18 cellular contexts compared by ENCODE assay signal in genomic region chr7:81664304-81664703, GRCh38.
DNase-seq lines count a peak whose midpoint lies in the region; ATAC-seq, FAIRE-seq and TF ChIP-seq lines count a peak whose summit lies in the region.
"Had no signal": no experiment of that assay in that cellular context is flagged by ENCODE, and none has a peak within 500 bp of the region (broad histone marks: within the 10 kb centered on the region; RNA-seq: fewer than 3 reads in every experiment).

No MANE protein-coding gene starts in this region.

- H3K56ac ChIP-seq in H1 (replicated peaks; ENCODE audit: insufficient read length, low read depth, low read length): no peak overlapping the region

- no peak overlapping the region for H2BK15ac ChIP-seq in H1 (ENCODE audit: low read length)

- no peak for TF ChIP-seq RAD21 in H1 (IDR thresholded peaks at IDR 0.05 in 1 of 2, conservative IDR thresholded peaks at IDR 0.05 in 1 of 2; ENCODE audit: low read depth in 2 of 2, low read length in 2 of 2)

- H3F3A ChIP-seq in GM23248 (ENCODE audit: insufficient read depth) (no peaks in the 10 kb centered on the region), smooth muscle cell (ENCODE audit: low read depth) (peaks cover 8% of the 10 kb centered on the region)

- H3K23ac ChIP-seq in H1 (ENCODE audit: insufficient read length): no peak overlapping the region

- H2AFZ ChIP-seq in GM23248 (0 out of 2 replicates have a peak overlapping the region, but pooled peaks have one; percentile 11), H1 (ENCODE audit: low read length) (0 out of 2 replicates have a peak overlapping the region, but pooled peaks have one; percentile 36), smooth muscle cell (ENCODE audit: low read depth) (peak overlapping the region; percentile 34)

- no peak for TF ChIP-seq EP300 in H1 (IDR thresholded peaks at IDR 0.05; ENCODE audit: borderline replicate concordance in 1 of 2, low read depth in 2 of 2, low read length in 2 of 2)

- no peaks in the 10 kb centered on the region for H3K36me3 ChIP-seq in GM23248 (ENCODE audit: low read depth)
- no peaks in the 10 kb centered on the region for H3K36me3 ChIP-seq in H1 (ENCODE audit: control insufficient read depth in 2 of 4, insufficient read depth in 4 of 4, low read length in 3 of 4)
- H3K36me3 ChIP-seq in smooth muscle cell (ENCODE audit: low read depth): no peaks in the 10 kb centered on the region
- H3K36me3 ChIP-seq: SJSA1 had no signal

- CTCF ChIA-PET in H1 (lab: Charles Lee; ENCODE audit: partially characterized antibody): interaction anchor here (1.1 to 1.7 kb wide), 4 partner anchors 10 to 30 kb away, joined by 3 to 5 read pairs (median 3); no protein-coding TSS in a partner anchor

- H3K9me3 ChIP-seq in GM23248 (ENCODE audit: low read depth) (no peaks in the 10 kb centered on the region), H1 (ENCODE audit: insufficient read depth in 2 of 2, low read depth in 1 of 2, low read length in 1 of 2) (no peaks in the 10 kb centered on the region), smooth muscle cell (replicated peaks; ENCODE audit: low read depth) (no peaks in the 10 kb centered on the region)
- H3K9me3 ChIP-seq: Caco-2, SJSA1 had no signal

- no peak overlapping the region for H4K5ac ChIP-seq in H1 (ENCODE audit: insufficient read length, low read depth, low read length)

- no peak overlapping the region for H2AK5ac ChIP-seq in H1 (ENCODE audit: low read depth, low read length)

- H3K4me3 ChIP-seq in GM23248 (no peak overlapping the region), H1 (ENCODE audit: extremely low read depth in 1 of 4, insufficient read depth in 2 of 4, low read depth in 3 of 4, low read length in 4 of 4) (no peak overlapping the region), smooth muscle cell (no peak overlapping the region)
- H3K4me3 ChIP-seq: SJSA1 had no signal

- FAIRE-seq in H1 (lab: Jason Lieb, UNC) (no peak), HTR-8/SVneo (lab: Jason Lieb, UNC) (no peak)
- FAIRE-seq: G401.6, GM12891 had no signal

- H3K9me2 ChIP-seq in GM23248 (ENCODE audit: insufficient read depth): no peaks in the 10 kb centered on the region

- no peak overlapping the region for H2BK5ac ChIP-seq in H1 (ENCODE audit: low read depth, low read length)

- no peak for TF ChIP-seq CTCF in H1 (IDR thresholded peaks at IDR 0.05; ENCODE audit: control extremely low read depth in 1 of 3, insufficient read depth in 1 of 3, low read depth in 1 of 3, low read length in 3 of 3)
- TF ChIP-seq CTCF in smooth muscle cell (IDR thresholded peaks at IDR 0.05; ENCODE audit: borderline replicate concordance, insufficient read depth, poor library complexity, severe bottlenecking): no peak

- in situ Hi-C loops in GM23248 (cut with MboI): no loop called here

- H3K4me2 ChIP-seq in GM23248 (ENCODE audit: unreplicated experiment) (no peak overlapping the region), H1 (ENCODE audit: insufficient read depth in 1 of 2, low read depth in 2 of 2, low read length in 2 of 2) (no peak overlapping the region), smooth muscle cell (no peak overlapping the region)
- H3K4me2 ChIP-seq: KMS-11 had no signal

- DNase-seq in GM23248 (no peak), NCI-H82 treated with DMSO at 0.1 percent for 48 hours (lab: John Stamatoyannopoulos, UW; ENCODE audit: unreplicated experiment) (peak; percentile 70), H1 (ENCODE audit: low read depth in 1 of 2, low spot score in 2 of 2) (no peak), smooth muscle cell (lab: John Stamatoyannopoulos, UW; ENCODE audit: unreplicated experiment) (no peak), AG08396 (ENCODE audit: low spot score) (no peak), HTR-8/SVneo (ENCODE audit: insufficient read length, low spot score) (no peak), COLO668 (lab: John Stamatoyannopoulos, UW; ENCODE audit: unreplicated experiment) (no peak)
- DNase-seq: Caco-2, DMS79 treated with DMSO at 0.1 percent for 48 hours, NCI-H1105 treated with DMSO at 0.1 percent for 48 hours, NCI-H187 treated with DMSO at 0.1 percent for 48 hours, NCI-H446, RPMI8226 had no signal

- H2BK120ac ChIP-seq in H1 (replicated peaks; ENCODE audit: low read depth, low read length): no peak overlapping the region

- H3K4me1 ChIP-seq in GM23248 (ENCODE audit: insufficient read depth) (no peaks in the 10 kb centered on the region; the same call in 1 of the 2 replicates), H1 (replicated peaks in 1 of 4; ENCODE audit: control insufficient read depth in 3 of 4, insufficient read depth in 4 of 4, low read length in 3 of 4) (peaks cover 2 to 5% (median 4%) of the 10 kb centered on the region in 4 experiments; a peak in 5 of 7 replicates), smooth muscle cell (ENCODE audit: low read depth) (peaks cover 22% of the 10 kb centered on the region)
- H3K4me1 ChIP-seq: Caco-2, SJSA1 had no signal

- H3K79me2 ChIP-seq in GM23248 (ENCODE audit: insufficient read depth) (no peaks in the 10 kb centered on the region), H1 (ENCODE audit: control insufficient read depth in 1 of 2, insufficient read depth in 2 of 2, low read length in 2 of 2) (no peaks in the 10 kb centered on the region), smooth muscle cell (ENCODE audit: low read depth) (no peaks in the 10 kb centered on the region)

- no peak overlapping the region for H4K91ac ChIP-seq in H1 (replicated peaks; ENCODE audit: insufficient read length, low read length)

- H3K79me1 ChIP-seq in H1 (ENCODE audit: low read depth, low read length): no peaks in the 10 kb centered on the region

- no peak for ATAC-seq in GM21447 (IDR thresholded peaks at IDR 0.05; ENCODE audit: unreplicated experiment)

- no peak overlapping the region for H4K8ac ChIP-seq in H1 (ENCODE audit: extremely low read depth, insufficient read depth, low read length)

- 56 to 69% methylated on average over 3 of the region's 3 CpGs for WGBS in GM23248 (ENCODE audit: low coverage in 1 of 2, low lambda C conversion rate in 2 of 2, missing lambda C conversion rate in 2 of 2), 2 experiments
- WGBS in H1 (ENCODE audit: extremely low coverage in 1 of 2, insufficient coverage in 1 of 2, insufficient read length in 1 of 2, insufficient replicate concordance in 2 of 2, low coverage in 1 of 2, low lambda C conversion rate in 2 of 2, missing lambda C conversion rate in 1 of 2), 2 experiments: 76% methylated on average over 3 of the region's 3 CpGs; no CpG with 5 or more reads in 1 of the 2 experiments
- 59% methylated on average over 3 of the region's 3 CpGs for WGBS in smooth muscle cell (ENCODE audit: low lambda C conversion rate)

- no peak overlapping the region for H3K18ac ChIP-seq in H1 (ENCODE audit: extremely low read depth, low read length)

- H4K20me1 ChIP-seq in GM23248 (ENCODE audit: insufficient read depth) (no peaks in the 10 kb centered on the region), H1 (replicated peaks in 1 of 2; ENCODE audit: control insufficient read depth in 1 of 2, insufficient read depth in 2 of 2, low read length in 2 of 2) (no peaks in the 10 kb centered on the region), smooth muscle cell (ENCODE audit: low read depth) (no peaks in the 10 kb centered on the region)

- H3K4ac ChIP-seq in H1 (replicated peaks; ENCODE audit: insufficient read length, low read depth, low read length): no peak overlapping the region

- no peak for TF ChIP-seq POLR2A in H1 (IDR thresholded peaks at IDR 0.05; ENCODE audit: control extremely low read depth in 1 of 2, low read depth in 2 of 2, low read length in 2 of 2)

- H3K9ac ChIP-seq in GM23248 (no peak overlapping the region), H1 (replicated peaks in 1 of 4; ENCODE audit: extremely low read depth in 1 of 4, low read depth in 3 of 4, low read length in 3 of 4) (no peak overlapping the region), smooth muscle cell (ENCODE audit: low read depth) (no peak overlapping the region)
- H3K9ac ChIP-seq: KMS-11 had no signal

- H2BK20ac ChIP-seq in H1 (ENCODE audit: low read length): no peak overlapping the region

- no peaks in the 10 kb centered on the region for H3K27me3 ChIP-seq in GM23248 (replicated peaks; ENCODE audit: insufficient read depth)
- no peaks in the 10 kb centered on the region for H3K27me3 ChIP-seq in H1 (replicated peaks in 1 of 4; ENCODE audit: control insufficient read depth in 3 of 4, extremely low read depth in 1 of 4, insufficient read depth in 3 of 4, low read length in 3 of 4)
- H3K27me3 ChIP-seq in smooth muscle cell (ENCODE audit: low read depth): no peaks in the 10 kb centered on the region
- H3K27me3 ChIP-seq: SJSA1 had no signal

- no peak overlapping the region for H3K14ac ChIP-seq in H1 (ENCODE audit: insufficient read length)

- no peak overlapping the region for H2BK12ac ChIP-seq in H1 (ENCODE audit: low read depth, low read length)

- no peaks in the 10 kb centered on the region for H3K23me2 ChIP-seq in H1 (ENCODE audit: low read depth, low read length)

- POLR2A ChIA-PET in H1 (lab: Charles Lee; ENCODE audit: partially characterized antibody): interaction anchor here (1.7 kb wide), 1 partner anchor 13 kb away, joined by 3 read pairs; no protein-coding TSS in a partner anchor

- H3K27ac ChIP-seq in GM23248 (no peak overlapping the region), H1 (ENCODE audit: low read depth, low read length) (no peak overlapping the region), smooth muscle cell (ENCODE audit: low read depth) (no peak overlapping the region)
- H3K27ac ChIP-seq: KMS-11, SJSA1 had no signal

TF ChIP-seq in H1, 55 proteins besides CTCF, POLR2A, EP300 and RAD21:
- TF ChIP-seq GABPA (IDR thresholded peaks at IDR 0.05; ENCODE audit: borderline replicate concordance, insufficient read depth, low read length) (no peak), SP4 (IDR thresholded peaks at IDR 0.05; ENCODE audit: low read length) (no peak), RXRA (IDR thresholded peaks at IDR 0.05; ENCODE audit: insufficient read depth, low read depth, low read length) (no peak), SRF (IDR thresholded peaks at IDR 0.05; ENCODE audit: low read depth, low read length) (no peak), TAF7 (optimal IDR thresholded peaks at IDR 0.05; ENCODE audit: borderline replicate concordance, low read depth, low read length) (no peak), CHD2 (IDR thresholded peaks at IDR 0.05; ENCODE audit: low read length) (no peak), EGR1 (IDR thresholded peaks at IDR 0.05; ENCODE audit: borderline replicate concordance, low read depth, low read length) (no peak), JUND (IDR thresholded peaks at IDR 0.05; ENCODE audit: low read length) (no peak), SIN3A (conservative IDR thresholded peaks at IDR 0.05 in 1 of 2, IDR thresholded peaks at IDR 0.05 in 1 of 2; ENCODE audit: low read depth in 1 of 2, low read length in 2 of 2) (no peak), TAF1 (IDR thresholded peaks at IDR 0.05; ENCODE audit: low read depth, low read length) (no peak), NANOG (IDR thresholded peaks at IDR 0.05; ENCODE audit: insufficient read depth, low read depth, low read length, poor library complexity, severe bottlenecking) (no peak), CTBP2 (IDR thresholded peaks at IDR 0.05; ENCODE audit: borderline replicate concordance, insufficient read depth, insufficient read length, low read length) (no peak), YY1 (IDR thresholded peaks at IDR 0.05; ENCODE audit: low read depth, low read length) (no peak), BACH1 (IDR thresholded peaks at IDR 0.05; ENCODE audit: low read length) (no peak)
